In the genomic region with DNA sequence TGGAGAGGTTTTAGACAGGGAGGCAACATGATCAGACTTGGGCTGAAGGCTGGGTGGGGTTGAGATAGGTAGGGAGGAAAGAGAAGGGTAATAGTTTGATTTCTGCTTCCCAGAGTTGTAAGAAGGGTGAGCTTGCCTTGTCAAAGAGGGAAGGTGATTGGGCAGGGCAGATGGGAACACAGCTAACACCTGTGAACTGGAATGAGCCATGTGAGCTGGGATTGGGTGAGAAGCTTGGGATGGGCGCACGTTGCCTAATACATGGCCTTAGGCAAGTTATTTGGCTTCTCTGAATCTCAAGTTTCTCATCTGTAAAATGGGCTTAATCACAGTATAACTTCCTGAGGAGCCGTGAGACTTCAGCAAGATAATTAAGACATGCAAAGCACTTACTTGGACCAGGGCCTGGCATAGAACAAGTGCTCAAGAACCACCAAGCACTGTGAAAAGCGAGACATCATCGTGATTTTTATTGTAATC, we compare ENCODE assay signal across 9 cellular contexts. TPM values are rescaled to one million over a fixed set of nuclear protein-coding genes. Genes with fewer than 3 reads are reported as not detected.
A peak's percentile ranks its signal among the peaks of the same experiment; 100 is the strongest.
DNase-seq lines count a peak whose midpoint lies in the region; ATAC-seq and TF ChIP-seq lines count a peak whose summit lies in the region.
"Had no signal": no experiment of that assay in that cellular context is flagged by ENCODE, and none has a peak within 500 bp of the region (broad histone marks: within the 10 kb centered on the region; RNA-seq: fewer than 3 reads in every experiment).

No MANE protein-coding gene starts in this region.

- H3K4me1 Mint-ChIP-seq in CD4-positive, alpha-beta memory T cell = peaks cover 38 to 82% (median 66%) of the 10 kb centered on the region in 4 donors
- peaks cover 97% of the 10 kb centered on the region for H3K4me1 Mint-ChIP-seq in activated B cell treated with CpG ODN at 0.5 μM for 24 hours
- peaks cover 68% of the 10 kb centered on the region for H3K4me1 Mint-ChIP-seq in mesothelial cell of epicardium

- no peak overlapping the region for H3K4me3 ChIP-seq in CD4-positive, alpha-beta memory T cell (ENCODE audit: low read length in 2 of 2)
- H3K4me3 ChIP-seq in HEK293 (ENCODE audit: low read depth, low read length) = no peak overlapping the region
- H3K4me3 ChIP-seq in adrenal gland = no peak overlapping the region
- no peak overlapping the region for H3K4me3 ChIP-seq in heart right ventricle

- no peak for TF ChIP-seq POLR2A in adrenal gland (IDR thresholded peaks at IDR 0.05)

- ATAC-seq in activated B cell treated with CpG ODN at 0.5 μM for 24 hours (ENCODE audit: low read depth) = no peak
- ATAC-seq in HG03457 (IDR thresholded peaks at IDR 0.05; ENCODE audit: unreplicated experiment) = no peak
- no peak for ATAC-seq in heart right ventricle

- POLR2A ChIA-PET in CD4-positive, alpha-beta memory T cell (lab: Charles Lee; ENCODE audit: partially characterized antibody) = interaction anchor here (1.3 to 15.1 kb wide), 7 partner anchors 9 to 41 kb away, joined by 4 to 236 read pairs (median 38); a partner anchor contains a TSS
- POLR2A ChIA-PET in HEK293 (lab: Yijun Ruan, JAX) (interaction anchor here (0.9 to 3.3 kb wide), 2 partner anchors 34 to 42 kb away, joined by 3 to 25 read pairs; a partner anchor contains a TSS), activated B cell treated with CpG ODN at 0.5 μM for 24 hours (lab: Charles Lee) (interaction anchor here (1.6 to 20.5 kb wide), 12 partner anchors 8 to 49 kb away, joined by 7 to 1151 read pairs (median 34); a partner anchor contains a TSS)

- H3K27me3 ChIP-seq in CD4-positive, alpha-beta memory T cell (ENCODE audit: insufficient read depth, low read length) = no peaks in the 10 kb centered on the region
- H3K27me3 ChIP-seq in adrenal gland (no peaks in the 10 kb centered on the region), heart right ventricle (no peaks in the 10 kb centered on the region)

- no peak for DNase-seq in CD4-positive, alpha-beta memory T cell
- DNase-seq in activated B cell treated with CpG ODN at 0.5 μM for 24 hours (no peak), mesothelial cell of epicardium (ENCODE audit: low spot score in 2 of 2, unreplicated experiment in 2 of 2) (no peak), adrenal gland (no peak), heart right ventricle (no peak), mucosa of gallbladder (ENCODE audit: low spot score) (no peak)
- DNase-seq: stimulated activated CD4-positive, alpha-beta T cell treated with anti-CD3 and anti-CD28 coated beads, Interleukin-4, amount 100 ng/mL, for 1 hour had no signal

- peak overlapping the region in 4 of 8 donors; percentile 4 to 42 (median 10) for H3K4me3 Mint-ChIP-seq in CD4-positive, alpha-beta memory T cell
- H3K4me3 Mint-ChIP-seq in activated B cell treated with CpG ODN at 0.5 μM for 24 hours (peak overlapping the region; percentile 49), mesothelial cell of epicardium (no peak overlapping the region)

- no peaks in the 10 kb centered on the region for H3K36me3 ChIP-seq in CD4-positive, alpha-beta memory T cell (ENCODE audit: insufficient read depth, low read length)
- H3K36me3 ChIP-seq in HEK293 (ENCODE audit: control insufficient read depth in 2 of 2, insufficient read depth in 1 of 2, low read length in 2 of 2) = no peaks in the 10 kb centered on the region
- no peaks in the 10 kb centered on the region for H3K36me3 ChIP-seq in adrenal gland (replicated peaks in 1 of 2)
- no peaks in the 10 kb centered on the region for H3K36me3 ChIP-seq in heart right ventricle

- intact Hi-C loops in CD4-positive, alpha-beta memory T cell (cut with micrococcal nuclease) = no loop called here
- intact Hi-C loops in activated B cell treated with CpG ODN at 0.5 μM for 24 hours (cut with micrococcal nuclease) = no loop called here
- intact Hi-C loops in adrenal gland (cut with DNase I) = no loop called here
- intact Hi-C loops in heart right ventricle (cut with DNase I) = loop anchor here in 2 of 10 donors (5.0 kb wide), 1 partner anchor 39 kb away; no protein-coding TSS in a partner anchor

- 80 to 89% (median 88%) methylated on average over 5 of the region's 5 CpGs for WGBS in adrenal gland, 4 donors
- WGBS in heart right ventricle, 2 donors = 88 to 89% methylated on average over 5 of the region's 5 CpGs

- no peak overlapping the region for H3K27ac ChIP-seq in CD4-positive, alpha-beta memory T cell (ENCODE audit: low read depth, low read length)
- H3K27ac ChIP-seq in HEK293 (ENCODE audit: extremely low read depth, low read depth, low read length) (no peak overlapping the region), adrenal gland (no peak overlapping the region), heart right ventricle (peak overlapping the region in 1 of 10 donors; percentile 64)

- H3K27ac Mint-ChIP-seq in CD4-positive, alpha-beta memory T cell = peak overlapping the region; percentile 38 to 89 (median 69)
- peak overlapping the region; percentile 89 for H3K27ac Mint-ChIP-seq in activated B cell treated with CpG ODN at 0.5 μM for 24 hours
- peak overlapping the region; percentile 84 for H3K27ac Mint-ChIP-seq in mesothelial cell of epicardium

- H3K4me1 ChIP-seq in CD4-positive, alpha-beta memory T cell (ENCODE audit: insufficient read depth, low read length) = peaks cover 68% of the 10 kb centered on the region
- H3K4me1 ChIP-seq in HEK293 (ENCODE audit: control insufficient read depth, insufficient read depth, low read length) (no peaks in the 10 kb centered on the region), adrenal gland (replicated peaks in 1 of 2) (no peaks in the 10 kb centered on the region), heart right ventricle (peaks cover 0 to 59% (median 20%) of the 10 kb centered on the region in 9 donors)

- CTCF ChIA-PET in CD4-positive, alpha-beta memory T cell (lab: Charles Lee; ENCODE audit: partially characterized antibody) = interaction anchor here (1.5 to 5.2 kb wide), 5 partner anchors 9 to 41 kb away, joined by 5 to 28 read pairs (median 16); no protein-coding TSS in a partner anchor
- CTCF ChIA-PET in HEK293 (lab: Yijun Ruan, JAX) (interaction anchor here (0.7 kb wide), 1 partner anchor 49 kb away, joined by 6 read pairs; no protein-coding TSS in a partner anchor), activated B cell treated with CpG ODN at 0.5 μM for 24 hours (lab: Charles Lee) (interaction anchor here (1.0 to 5.7 kb wide), 7 partner anchors 17 to 61 kb away, joined by 3 to 46 read pairs (median 7); a partner anchor contains a TSS)

- H3K27me3 Mint-ChIP-seq in CD4-positive, alpha-beta memory T cell = no peaks in the 10 kb centered on the region
- no peaks in the 10 kb centered on the region for H3K27me3 Mint-ChIP-seq in activated B cell treated with CpG ODN at 0.5 μM for 24 hours
- no peaks in the 10 kb centered on the region for H3K27me3 Mint-ChIP-seq in mesothelial cell of epicardium (ENCODE audit: low read depth)

- H3K36me3 Mint-ChIP-seq in CD4-positive, alpha-beta memory T cell = no peaks in the 10 kb centered on the region
- no peaks in the 10 kb centered on the region for H3K36me3 Mint-ChIP-seq in activated B cell treated with CpG ODN at 0.5 μM for 24 hours (ENCODE audit: low read depth)
- no peaks in the 10 kb centered on the region for H3K36me3 Mint-ChIP-seq in mesothelial cell of epicardium

- TF ChIP-seq CTCF in HEK293 (tag by site-specific recombination; IDR thresholded peaks at IDR 0.05) = no peak
- no peak for TF ChIP-seq CTCF in activated B cell treated with CpG ODN at 0.5 μM for 24 hours (IDR thresholded peaks at IDR 0.05)
- no peak for TF ChIP-seq CTCF in mesothelial cell of epicardium (IDR thresholded peaks at IDR 0.05; ENCODE audit: unreplicated experiment)
- TF ChIP-seq CTCF in adrenal gland (IDR thresholded peaks at IDR 0.05) = no peak
- TF ChIP-seq CTCF in heart right ventricle (IDR thresholded peaks at IDR 0.05) = no peak

- H3K9me3 Mint-ChIP-seq in CD4-positive, alpha-beta memory T cell = no peaks in the 10 kb centered on the region
- H3K9me3 Mint-ChIP-seq in activated B cell treated with CpG ODN at 0.5 μM for 24 hours (no peaks in the 10 kb centered on the region), mesothelial cell of epicardium (no peaks in the 10 kb centered on the region)

- no peaks in the 10 kb centered on the region for H3K9me3 ChIP-seq in CD4-positive, alpha-beta memory T cell (ENCODE audit: control insufficient read depth in 1 of 2, low read length in 2 of 2)
- H3K9me3 ChIP-seq in HEK293 (ENCODE audit: control insufficient read depth, insufficient read depth, low read depth, low read length) (no peaks in the 10 kb centered on the region), adrenal gland (replicated peaks in 1 of 3) (no peaks in the 10 kb centered on the region), heart right ventricle (no peaks in the 10 kb centered on the region)

TF ChIP-seq in HEK293, 187 proteins besides CTCF, POLR2A, EP300 and RAD21 (continues in another document):
- no peak for TF ChIP-seq SP3 (tag by site-specific recombination; IDR thresholded peaks at IDR 0.05)

RNA-seq across cellular contexts. Expression of a gene that starts 33.8 kb away (rescaled TPM):
- 10 to 100 TPM; 89.6 to 98.0 TPM for total RNA-seq in CD4-positive, alpha-beta memory T cell
- polyA plus RNA-seq in CD4-positive, alpha-beta memory T cell = 10 to 100 TPM in 1 of 2 donors, 1 to 10 TPM in 1; 8.9 to 20.1 TPM
- total RNA-seq in activated B cell treated with CpG ODN at 0.5 μM for 24 hours = 195 and 205 TPM in 2 replicates
- 456 to 487 TPM (median 468 TPM) in 3 replicates for total RNA-seq in mesothelial cell of epicardium
- 100 to 1,000 TPM in 5 of 8 donors, 10 to 100 TPM in 3; 55.3 to 213 (median 118) TPM for total RNA-seq in adrenal gland
- 100 to 1,000 TPM in 2 of 3 donors, 10 to 100 TPM in 1; 28.8 to 133 (median 114) TPM for polyA plus RNA-seq in adrenal gland
- total RNA-seq in heart right ventricle = 100 to 1,000 TPM in 3 of 10 donors, 10 to 100 TPM in 7; 44.7 to 148 (median 83.4) TPM
- polyA plus RNA-seq in heart right ventricle = 100 to 1,000 TPM in 1 of 2 donors, 10 to 100 TPM in 1; 73.6 to 217 TPM
- total RNA-seq in mucosa of gallbladder = 48.9 TPM
